Comparison of ENCODE assay signal across 15 cellular contexts in genomic region chr3:71088019-71088711, GRCh38.
DNase-seq lines count a peak whose midpoint lies in the region; ATAC-seq, FAIRE-seq and TF ChIP-seq lines count a peak whose summit lies in the region.
"Had no signal": no experiment of that assay in that cellular context is flagged by ENCODE, and none has a peak within 500 bp of the region (broad histone marks: within the 10 kb centered on the region; RNA-seq: fewer than 3 reads in every experiment).

No MANE protein-coding gene starts in this region.

- TF ChIP-seq CTCF in astrocyte (IDR thresholded peaks at IDR 0.05; ENCODE audit: insufficient read depth, low read depth, low read length) (no peak), neutrophil (IDR thresholded peaks at IDR 0.05) (no peak), WERI-Rb-1 (IDR thresholded peaks at IDR 0.05; ENCODE audit: low read depth, low read length) (no peak)

- peaks cover 11% of the 10 kb centered on the region for H3K36me3 Mint-ChIP-seq in astrocyte (ENCODE audit: low read depth, unreplicated experiment)

- H3K9ac ChIP-seq in Karpas-422 (ENCODE audit: low read length) = no peak overlapping the region; the same call in 1 of the 2 replicates
- H3K9ac ChIP-seq in astrocyte (ENCODE audit: low read length) = no peak overlapping the region

- no peaks in the 10 kb centered on the region for H3K9me2 ChIP-seq in Karpas-422 (replicated peaks; ENCODE audit: insufficient read depth, low read length)

- H2AFZ ChIP-seq in Karpas-422 (ENCODE audit: low read length) (no peak overlapping the region), astrocyte (ENCODE audit: low read depth, low read length) (no peak overlapping the region)

- H3K4me3 Mint-ChIP-seq in astrocyte (ENCODE audit: unreplicated experiment) = no peak overlapping the region

- peaks cover 79% of the 10 kb centered on the region for H3K79me2 ChIP-seq in Karpas-422 (ENCODE audit: low read length)
- peaks cover 55% of the 10 kb centered on the region for H3K79me2 ChIP-seq in astrocyte (ENCODE audit: insufficient read depth, low read length)

- H3K27ac ChIP-seq in Karpas-422 (ENCODE audit: low read length) (peak overlapping the region; percentile 94), astrocyte (ENCODE audit: low read depth, low read length) (peak overlapping the region; percentile 38), neutrophil (peak overlapping the region; percentile 51), WERI-Rb-1 (no peak overlapping the region)
- H3K27ac ChIP-seq: pancreas, uterus had no signal

- H4K20me1 ChIP-seq in Karpas-422 (ENCODE audit: insufficient read depth, low read depth, low read length) (peaks cover 5% of the 10 kb centered on the region; the same call in 1 of the 2 replicates), astrocyte (ENCODE audit: insufficient read depth, low read length) (peaks cover 38% of the 10 kb centered on the region)

- H3K4me2 ChIP-seq in Karpas-422 (ENCODE audit: low read depth, low read length, poor library complexity, severe bottlenecking) (peak overlapping the region; percentile 65), astrocyte (ENCODE audit: low read length) (peak overlapping the region; percentile 12)

- no peak for ATAC-seq in HG03469 (IDR thresholded peaks at IDR 0.05; ENCODE audit: unreplicated experiment)
- ATAC-seq: pancreas had no signal

- H3K4me1 ChIP-seq in Karpas-422 (ENCODE audit: low read length) (peaks cover 86% of the 10 kb centered on the region), astrocyte (ENCODE audit: insufficient read depth, low read length) (peaks cover 38% of the 10 kb centered on the region), neutrophil (ENCODE audit: control insufficient read depth in 1 of 2, insufficient read depth in 1 of 2, low read depth in 1 of 2, low read length in 1 of 2) (peaks cover 25 to 36% of the 10 kb centered on the region in 2 experiments)
- H3K4me1 ChIP-seq: pancreas, uterus had no signal

- DNase-seq in activated CD4-positive, CD25-positive, alpha-beta regulatory T cell treated with anti-CD3 and anti-CD28 coated beads, Interleukin-2, amount 50 U/mL, for 72 hours = peak; percentile 36
- DNase-seq in activated CD4-positive, CD25-positive, alpha-beta regulatory T cell (lab: John Stamatoyannopoulos, UW) = no peak
- DNase-seq in Karpas-422 (no peak), astrocyte (ENCODE audit: low read depth) (no peak), COLO829 (ENCODE audit: low spot score) (no peak), WERI-Rb-1 (no peak)
- DNase-seq: activated CD8-positive, alpha-beta memory T cell treated with anti-CD3 and anti-CD28 coated beads, Interleukin-2, amount 50 U/mL, for 48 hours; erythroblast; pancreas; uterus had no signal

- H3K27me3 Mint-ChIP-seq in astrocyte (ENCODE audit: low read depth, unreplicated experiment) = no peaks in the 10 kb centered on the region

- H3K4me3 ChIP-seq in Karpas-422 (ENCODE audit: low read length) (no peak overlapping the region), astrocyte (ENCODE audit: insufficient read depth, low read depth, low read length) (no peak overlapping the region), neutrophil (ENCODE audit: low read depth in 1 of 2, low read length in 1 of 2) (no peak overlapping the region), WERI-Rb-1 (ENCODE audit: low read depth, low read length) (no peak overlapping the region)
- H3K4me3 ChIP-seq: lung, pancreas, uterus had no signal

- H3K27me3 ChIP-seq in Karpas-422 (ENCODE audit: low read length) (no peaks in the 10 kb centered on the region), astrocyte (ENCODE audit: insufficient read depth, low read length) (no peaks in the 10 kb centered on the region), neutrophil (no peaks in the 10 kb centered on the region), WERI-Rb-1 (ENCODE audit: insufficient read depth, low read depth, severe bottlenecking) (no peaks in the 10 kb centered on the region)
- H3K27me3 ChIP-seq: pancreas, uterus had no signal

- H3K9me3 ChIP-seq in Karpas-422 (ENCODE audit: low read length) (no peaks in the 10 kb centered on the region), astrocyte (ENCODE audit: insufficient read depth, low read depth, low read length) (no peaks in the 10 kb centered on the region), neutrophil (no peaks in the 10 kb centered on the region), WERI-Rb-1 (ENCODE audit: severe bottlenecking) (no peaks in the 10 kb centered on the region)
- H3K9me3 ChIP-seq: pancreas, uterus had no signal

- no peak for FAIRE-seq in astrocyte (lab: Jason Lieb, UNC)
- FAIRE-seq: A204.1, bronchial epithelial cell, pancreas had no signal

- H3K4me1 Mint-ChIP-seq in astrocyte (ENCODE audit: low read depth, unreplicated experiment) = peaks cover 24% of the 10 kb centered on the region

- H3K36me3 ChIP-seq in Karpas-422 (ENCODE audit: insufficient read depth, low read length) (peaks cover 6% of the 10 kb centered on the region; the same call in 1 of the 2 replicates), astrocyte (ENCODE audit: insufficient read depth, low read length) (no peaks in the 10 kb centered on the region), neutrophil (no peaks in the 10 kb centered on the region), WERI-Rb-1 (no peaks in the 10 kb centered on the region)
- H3K36me3 ChIP-seq: pancreas, uterus had no signal

- H3K9me3 Mint-ChIP-seq in astrocyte (ENCODE audit: unreplicated experiment) = no peaks in the 10 kb centered on the region

- no peak overlapping the region for H3K27ac Mint-ChIP-seq in astrocyte (ENCODE audit: unreplicated experiment)
